10 cellular contexts compared by ENCODE assay signal in the genomic region with DNA sequence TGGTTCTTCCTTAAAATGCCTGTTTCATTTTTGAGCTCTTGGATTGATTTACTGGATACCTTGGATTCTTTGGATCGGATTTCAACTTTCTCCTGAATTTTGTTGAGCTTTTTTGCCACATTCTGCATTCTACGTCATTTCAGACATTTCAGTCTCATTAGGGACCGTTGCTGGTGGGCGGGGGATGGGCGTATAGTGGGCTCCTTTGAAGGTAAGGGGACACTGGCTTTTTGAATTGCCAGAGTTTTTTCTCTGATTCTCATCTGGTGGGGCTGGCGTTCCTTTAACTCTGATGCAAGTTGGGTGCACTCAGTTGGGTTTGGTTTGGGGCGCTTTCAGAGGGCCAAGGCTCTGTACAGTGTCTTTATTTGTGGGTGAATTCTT.
DNase-seq lines count a peak whose midpoint lies in the region; ATAC-seq and TF ChIP-seq lines count a peak whose summit lies in the region.
"Had no signal": no experiment of that assay in that cellular context is flagged by ENCODE, and none has a peak within 500 bp of the region (broad histone marks: within the 10 kb centered on the region; RNA-seq: fewer than 3 reads in every experiment).

No MANE protein-coding gene starts in this region.

- in situ Hi-C loops in IMR-90 (cut with MboI; ENCODE audit: low sequenced_read_pairs), result no loop called here

- CTCF ChIA-PET in IMR-90 (lab: Yijun Ruan, JAX), result interaction anchor here (0.6 to 1.1 kb wide), 6 partner anchors 8 to 379 kb away, joined by 3 to 6 read pairs (median 3); no protein-coding TSS in a partner anchor

- WGBS in IMR-90 (ENCODE audit: extremely low coverage in 2 of 2, insufficient read length in 1 of 2), 2 experiments, result no CpG with 5 or more reads among the region's 7 CpGs

- H3K23ac ChIP-seq in IMR-90 (ENCODE audit: low read depth, low read length), result no peak overlapping the region

- TF ChIP-seq CTCF in IMR-90 (conservative IDR thresholded peaks at IDR 0.05; ENCODE audit: low read depth, low read length), result no peak

- no peak overlapping the region for H4K5ac ChIP-seq in IMR-90 (ENCODE audit: low read depth, low read length)

- peak overlapping the region in 1 of 2 experiments; percentile 46; a peak in 1 of 4 replicates for H4K8ac ChIP-seq in IMR-90 (ENCODE audit: low read depth in 2 of 2, low read length in 2 of 2)

- H2BK120ac ChIP-seq in IMR-90 (ENCODE audit: low read depth, low read length), result peak overlapping the region; percentile 60; the same call in 1 of the 2 replicates

- ATAC-seq in GM21528 (IDR thresholded peaks at IDR 0.05; ENCODE audit: low FRiP score, unreplicated experiment) (peak; percentile 14), IMR-90 (ENCODE audit: low read depth) (peak; percentile 33), GM21619 (IDR thresholded peaks at IDR 0.05; ENCODE audit: unreplicated experiment) (no peak)

- H3K9ac ChIP-seq in IMR-90 (ENCODE audit: low read depth, low read length), result no peak overlapping the region

- H3K36me3 ChIP-seq in IMR-90 (ENCODE audit: control insufficient read depth, insufficient read depth, low read length), result no peaks in the 10 kb centered on the region; the same call in 1 of the 2 replicates
- H3K36me3 ChIP-seq: ovary had no signal

- no peak overlapping the region for H2AK9ac ChIP-seq in IMR-90 (replicated peaks; ENCODE audit: low read depth, low read length, poor library complexity)

- POLR2A ChIA-PET in IMR-90 (lab: Charles Lee; ENCODE audit: unreplicated experiment), result no interaction called here

- H3K79me1 ChIP-seq in IMR-90 (ENCODE audit: low read depth in 1 of 2, low read length in 2 of 2), result no peaks in the 10 kb centered on the region

- peak; percentile 14 for DNase-seq in D341Med (ENCODE audit: low spot score)
- DNase-seq in IMR-90, result no peak
- peak; percentile 9 for DNase-seq in fibroblast of peridontal ligament (ENCODE audit: extremely low read depth)
- DNase-seq in activated CD4-positive, CD25-positive, alpha-beta regulatory T cell treated with anti-CD3 and anti-CD28 coated beads, Interleukin-2, amount 50 U/mL, for 72 hours, result no peak
- DNase-seq in effector CD4-positive, alpha-beta T cell, result no peak
- no peak for DNase-seq in amniotic stem cell (lab: John Stamatoyannopoulos, UW)
- DNase-seq: activated T-cell treated with anti-CD3 and anti-CD28 coated beads, Interleukin-2, amount 50 U/mL, for 4 hours; ovary had no signal

- H3K56ac ChIP-seq in IMR-90 (ENCODE audit: extremely low read depth, insufficient read depth, low read length), result no peak overlapping the region

- intact Hi-C loops in IMR-90 (cut with micrococcal nuclease), result loop anchor here (1.0 to 10.0 kb wide), 4 partner anchors 123 to 599 kb away; no protein-coding TSS in a partner anchor

- no peak overlapping the region for H3K14ac ChIP-seq in IMR-90 (replicated peaks; ENCODE audit: low read depth, low read length)

- H3K9me1 ChIP-seq in IMR-90 (ENCODE audit: insufficient read depth, low read length), result peaks cover 3% of the 10 kb centered on the region; the same call in 1 of the 2 replicates

- dilution Hi-C loops in IMR-90 (cut with HindIII; ENCODE audit: low sequenced_read_pairs, unreplicated experiment), result no loop called here

- H2AFZ ChIP-seq in IMR-90 (replicated peaks; ENCODE audit: low read length, poor library complexity), result peak overlapping the region; percentile 78

- peak overlapping the region; percentile 55; the same call in 1 of the 2 replicates for H2BK20ac ChIP-seq in IMR-90 (ENCODE audit: low read depth, low read length)

- H2BK15ac ChIP-seq in IMR-90 (ENCODE audit: low read depth, low read length), result no peak overlapping the region

- no peak overlapping the region for H3K27ac ChIP-seq in IMR-90 (ENCODE audit: insufficient read depth, low read length)
- H3K27ac ChIP-seq: ovary had no signal

- no peak overlapping the region for H3K18ac ChIP-seq in IMR-90 (ENCODE audit: low read depth, low read length)

- no peak overlapping the region for H3K4me3 ChIP-seq in IMR-90 (ENCODE audit: insufficient read depth, low read depth, low read length)
- H3K4me3 ChIP-seq: ovary had no signal

- peaks cover 4% of the 10 kb centered on the region for H3K4me1 ChIP-seq in IMR-90 (ENCODE audit: control insufficient read depth, insufficient read depth, low read length)

- TF ChIP-seq POLR2A in IMR-90 (IDR thresholded peaks at IDR 0.05; ENCODE audit: low read depth, low read length), result no peak

- H3K4ac ChIP-seq in IMR-90 (ENCODE audit: low read depth, low read length), result 0 out of 2 replicates have a peak overlapping the region, but pooled peaks have one; percentile 53

- no peak overlapping the region for H2AK5ac ChIP-seq in IMR-90 (ENCODE audit: low read depth, low read length)

- no peaks in the 10 kb centered on the region for H3K9me3 ChIP-seq in IMR-90 (ENCODE audit: control insufficient read depth, insufficient read depth, low read length)
- H3K9me3 ChIP-seq: ovary had no signal

- no peak overlapping the region for H4K91ac ChIP-seq in IMR-90 (ENCODE audit: insufficient read depth, low read depth, low read length)

- no peaks in the 10 kb centered on the region for H3K27me3 ChIP-seq in IMR-90 (ENCODE audit: control insufficient read depth, insufficient read depth, low read length)
- H3K27me3 ChIP-seq: ovary had no signal

- no peak overlapping the region for H2BK5ac ChIP-seq in IMR-90 (ENCODE audit: low read depth, low read length, poor library complexity, severe bottlenecking)

- BruUV-seq in IMR-90 (replicated peaks; lab: Mats Ljungman, UMichigan), result no TSS peak

- no peak overlapping the region for H3K4me2 ChIP-seq in IMR-90 (ENCODE audit: low read depth, low read length)

- no peak for TF ChIP-seq RAD21 in IMR-90 (IDR thresholded peaks at IDR 0.05; ENCODE audit: low read length)

- H4K20me1 ChIP-seq in IMR-90 (ENCODE audit: insufficient read depth, low read length), result no peaks in the 10 kb centered on the region

TF ChIP-seq in IMR-90, 13 proteins besides CTCF, POLR2A, EP300 and RAD21:
- TF ChIP-seq, protein P1, sequence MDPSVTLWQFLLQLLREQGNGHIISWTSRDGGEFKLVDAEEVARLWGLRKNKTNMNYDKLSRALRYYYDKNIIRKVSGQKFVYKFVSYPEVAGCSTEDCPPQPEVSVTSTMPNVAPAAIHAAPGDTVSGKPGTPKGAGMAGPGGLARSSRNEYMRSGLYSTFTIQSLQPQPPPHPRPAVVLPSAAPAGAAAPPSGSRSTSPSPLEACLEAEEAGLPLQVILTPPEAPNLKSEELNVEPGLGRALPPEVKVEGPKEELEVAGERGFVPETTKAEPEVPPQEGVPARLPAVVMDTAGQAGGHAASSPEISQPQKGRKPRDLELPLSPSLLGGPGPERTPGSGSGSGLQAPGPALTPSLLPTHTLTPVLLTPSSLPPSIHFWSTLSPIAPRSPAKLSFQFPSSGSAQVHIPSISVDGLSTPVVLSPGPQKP (IDR thresholded peaks at IDR 0.05; ENCODE audit: borderline replicate concordance, low read depth, low read length), result no peak
- no peak for TF ChIP-seq NFE2L2 (IDR thresholded peaks at IDR 0.05; ENCODE audit: low read depth, low read length)
- no peak for TF ChIP-seq RFX5 (IDR thresholded peaks at IDR 0.05; ENCODE audit: low read depth, low read length)
- TF ChIP-seq MAFK (IDR thresholded peaks at IDR 0.05; ENCODE audit: low read depth, low read length), result no peak
- no peak for TF ChIP-seq RCOR1 (IDR thresholded peaks at IDR 0.05; ENCODE audit: insufficient replicate concordance, low read length)
- no peak for TF ChIP-seq FOS (IDR thresholded peaks at IDR 0.05; ENCODE audit: low read depth, low read length)
- no peak for TF ChIP-seq MAZ (IDR thresholded peaks at IDR 0.05; ENCODE audit: borderline replicate concordance, low read depth, low read length)
- no peak for TF ChIP-seq CEBPB (IDR thresholded peaks at IDR 0.05; ENCODE audit: low read depth, low read length)
- no peak for TF ChIP-seq CHD1 (IDR thresholded peaks at IDR 0.05; ENCODE audit: low read depth, low read length)
- no peak for TF ChIP-seq SMC3 (IDR thresholded peaks at IDR 0.05; ENCODE audit: low read depth, low read length)
TF ChIP-seq in IMR-90: peak in this region for 0.

Comparison
In these comparisons a context has a peak if more than half of its experiments do, and no peak if none do; other contexts are left out.
1. DNase-seq: peak in D341Med (single experiment) and fibroblast of peridontal ligament (single experiment); none in IMR-90 (single experiment), activated CD4-positive, CD25-positive, alpha-beta regulatory T cell treated with anti-CD3 and anti-CD28 coated beads, Interleukin-2, amount 50 U/mL, for 72 hours (single experiment), effector CD4-positive, alpha-beta T cell (single experiment) and amniotic stem cell (single experiment).